ENCODE assay signal across 13 cellular contexts in the genomic region with DNA sequence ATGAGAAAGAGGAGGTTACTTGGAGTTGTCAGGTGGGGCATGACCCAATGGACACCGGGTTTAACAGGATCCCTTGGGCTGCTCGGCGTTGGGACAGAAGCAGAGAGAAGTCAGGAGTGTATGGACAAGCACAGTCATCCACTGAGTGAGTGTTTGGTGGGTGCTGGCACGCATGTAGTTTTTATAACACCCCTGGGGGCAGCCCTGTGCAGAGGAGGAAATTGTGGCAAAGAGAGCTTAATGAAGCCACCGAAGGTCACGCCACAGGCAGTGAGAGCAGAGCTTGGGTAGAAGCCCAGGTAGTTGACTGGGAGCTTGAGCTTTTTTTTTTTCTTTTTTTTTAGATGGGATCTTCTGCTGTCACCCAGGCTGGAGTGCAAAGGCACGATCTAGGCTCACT. TPM values are rescaled to one million over a fixed set of nuclear protein-coding genes. Genes with fewer than 3 reads are reported as not detected.
DNase-seq lines count a peak whose midpoint lies in the region; ATAC-seq and TF ChIP-seq lines count a peak whose summit lies in the region.
"Had no signal": no experiment of that assay in that cellular context is flagged by ENCODE, and none has a peak within 500 bp of the region (broad histone marks: within the 10 kb centered on the region; RNA-seq: fewer than 3 reads in every experiment).

No MANE protein-coding gene starts in this region.

- H3K4me1 ChIP-seq in MM.1S (ENCODE audit: low read length) (peaks cover 21% of the 10 kb centered on the region), thymus (ENCODE audit: control insufficient read depth, insufficient read depth, low read length) (peaks cover 22% of the 10 kb centered on the region)

- peaks cover 22% of the 10 kb centered on the region for H3K27me3 Mint-ChIP-seq in activated naive CD4-positive, alpha-beta T cell treated with anti-CD3 and anti-CD28 coated beads, Interleukin-2, amount 10 ng/mL, durations not matched to agents 7 days and 5 days
- H3K27me3 Mint-ChIP-seq in activated naive CD8-positive, alpha-beta T cell treated with anti-CD3 and anti-CD28 coated beads, Interleukin-2, amount 50 U/mL, for 24 hours: no peaks in the 10 kb centered on the region

- H3K27ac ChIP-seq in MM.1S (ENCODE audit: low read length) (peak overlapping the region; percentile 96), thymus (ENCODE audit: low read depth) (peak overlapping the region; percentile 18)
- H3K27ac ChIP-seq: upper lobe of left lung had no signal

- CTCF ChIA-PET in activated naive CD4-positive, alpha-beta T cell treated with anti-CD3 and anti-CD28 coated beads, Interleukin-2, amount 10 ng/mL, durations not matched to agents 7 days and 5 days (lab: Charles Lee): interaction anchor here (1.1 to 1.6 kb wide), 3 partner anchors 9 to 47 kb away, joined by 3 to 6 read pairs (median 3); no protein-coding TSS in a partner anchor

- WGBS in thymus: 52% methylated on average over 7 of the region's 7 CpGs

- H3K27me3 ChIP-seq in MM.1S (replicated peaks; ENCODE audit: insufficient read depth, low read length): no peaks in the 10 kb centered on the region
- H3K27me3 ChIP-seq in thymus (ENCODE audit: control insufficient read depth, insufficient read depth): no peaks in the 10 kb centered on the region
- H3K27me3 ChIP-seq: upper lobe of left lung had no signal

- peak overlapping the region; percentile 88 for H3K4me2 ChIP-seq in MM.1S (ENCODE audit: low read depth, low read length)

- H3K27ac Mint-ChIP-seq in activated naive CD4-positive, alpha-beta T cell treated with anti-CD3 and anti-CD28 coated beads, Interleukin-2, amount 10 ng/mL, durations not matched to agents 7 days and 5 days: no peak overlapping the region
- peak overlapping the region; percentile 1 for H3K27ac Mint-ChIP-seq in activated naive CD8-positive, alpha-beta T cell treated with anti-CD3 and anti-CD28 coated beads, Interleukin-2, amount 50 U/mL, for 24 hours
- H3K27ac Mint-ChIP-seq: dendritic cell treated with granulocyte-macrophage colony-stimulating factor and Interleukin-4, amounts not matched to agents 40 ng/mL and 50 ng/mL, for 4 days had no signal

- ATAC-seq in activated naive CD8-positive, alpha-beta T cell treated with anti-CD3 and anti-CD28 coated beads, Interleukin-2, amount 50 U/mL, for 24 hours: peak; percentile 73

- TF ChIP-seq CTCF in MM.1S (IDR thresholded peaks at IDR 0.05; ENCODE audit: low read length): peak; percentile 35

- H3K9me2 ChIP-seq in MM.1S (replicated peaks; ENCODE audit: insufficient read depth, low read length): no peaks in the 10 kb centered on the region

- no peaks in the 10 kb centered on the region for H4K20me1 ChIP-seq in MM.1S (ENCODE audit: insufficient read depth, low read length)

- peak overlapping the region; percentile 71 for H2AFZ ChIP-seq in MM.1S (ENCODE audit: low read length)

- peaks cover 15% of the 10 kb centered on the region for H3F3A ChIP-seq in MM.1S (ENCODE audit: insufficient read depth, low read length)

- H3K9me3 ChIP-seq in MM.1S (replicated peaks; ENCODE audit: insufficient read depth, low read length): no peaks in the 10 kb centered on the region
- H3K9me3 ChIP-seq in thymus (ENCODE audit: control insufficient read depth): no peaks in the 10 kb centered on the region
- H3K9me3 ChIP-seq: upper lobe of left lung had no signal

- no peaks in the 10 kb centered on the region for H3K9me3 Mint-ChIP-seq in activated naive CD4-positive, alpha-beta T cell treated with anti-CD3 and anti-CD28 coated beads, Interleukin-2, amount 10 ng/mL, durations not matched to agents 7 days and 5 days
- H3K9me3 Mint-ChIP-seq in activated naive CD8-positive, alpha-beta T cell treated with anti-CD3 and anti-CD28 coated beads, Interleukin-2, amount 50 U/mL, for 24 hours: no peaks in the 10 kb centered on the region
- H3K9me3 Mint-ChIP-seq: dendritic cell treated with granulocyte-macrophage colony-stimulating factor and Interleukin-4, amounts not matched to agents 40 ng/mL and 50 ng/mL, for 4 days; neural crest cell had no signal

- H3K4me3 ChIP-seq in MM.1S (ENCODE audit: low read length) (peak overlapping the region; percentile 55), thymus (ENCODE audit: low read length) (no peak overlapping the region)
- H3K4me3 ChIP-seq: upper lobe of left lung had no signal

- DNase-seq in activated naive CD4-positive, alpha-beta T cell treated with anti-CD3 and anti-CD28 coated beads, Interleukin-2, amount 10 ng/mL, durations not matched to agents 7 days and 5 days: peak; percentile 55
- DNase-seq in activated naive CD4-positive, alpha-beta T cell treated with anti-CD3 and anti-CD28 coated beads, Interleukin-2, amount 50 U/mL, for 16 hours: no peak
- DNase-seq in MM.1S (peak; percentile 90), anterior cingulate cortex (lab: John Stamatoyannopoulos, UW) (no peak), cortex of kidney (lab: John Stamatoyannopoulos, UW) (no peak), NCI-H1105 (lab: John Stamatoyannopoulos, UW) (no peak)
- peak; percentile 45 for DNase-seq in activated naive CD8-positive, alpha-beta T cell treated with anti-CD3 and anti-CD28 coated beads, Interleukin-2, amount 50 U/mL, for 24 hours
- DNase-seq: activated naive CD4-positive, alpha-beta T cell; NCI-H2227 treated with DMSO at 0.1 percent for 48 hours; upper lobe of left lung had no signal

- no peaks in the 10 kb centered on the region for H3K79me2 ChIP-seq in MM.1S (ENCODE audit: low read length)

- H3K4me1 Mint-ChIP-seq in activated naive CD4-positive, alpha-beta T cell treated with anti-CD3 and anti-CD28 coated beads, Interleukin-2, amount 10 ng/mL, durations not matched to agents 7 days and 5 days: peaks cover 47% of the 10 kb centered on the region
- peaks cover 37% of the 10 kb centered on the region for H3K4me1 Mint-ChIP-seq in activated naive CD8-positive, alpha-beta T cell treated with anti-CD3 and anti-CD28 coated beads, Interleukin-2, amount 50 U/mL, for 24 hours

- H3K36me3 ChIP-seq in MM.1S (replicated peaks; ENCODE audit: insufficient read depth, low read length): no peaks in the 10 kb centered on the region
- no peaks in the 10 kb centered on the region for H3K36me3 ChIP-seq in thymus (ENCODE audit: control insufficient read depth, insufficient read depth)
- H3K36me3 ChIP-seq: upper lobe of left lung had no signal

- H3K4me3 Mint-ChIP-seq in activated naive CD4-positive, alpha-beta T cell treated with anti-CD3 and anti-CD28 coated beads, Interleukin-2, amount 10 ng/mL, durations not matched to agents 7 days and 5 days: no peak overlapping the region
- H3K4me3 Mint-ChIP-seq in activated naive CD8-positive, alpha-beta T cell treated with anti-CD3 and anti-CD28 coated beads, Interleukin-2, amount 50 U/mL, for 24 hours: no peak overlapping the region
- H3K4me3 Mint-ChIP-seq: dendritic cell treated with granulocyte-macrophage colony-stimulating factor and Interleukin-4, amounts not matched to agents 40 ng/mL and 50 ng/mL, for 4 days; neural crest cell had no signal

- H3K36me3 Mint-ChIP-seq in activated naive CD4-positive, alpha-beta T cell treated with anti-CD3 and anti-CD28 coated beads, Interleukin-2, amount 10 ng/mL, durations not matched to agents 7 days and 5 days: no peaks in the 10 kb centered on the region
- H3K36me3 Mint-ChIP-seq in activated naive CD8-positive, alpha-beta T cell treated with anti-CD3 and anti-CD28 coated beads, Interleukin-2, amount 50 U/mL, for 24 hours (ENCODE audit: low read depth): no peaks in the 10 kb centered on the region

- peak overlapping the region; percentile 64 for H3K9ac ChIP-seq in MM.1S (ENCODE audit: low read length)

RNA-seq across cellular contexts. Expression of a gene that starts 43.2 kb away (rescaled TPM):
- polyA plus RNA-seq in thymus: 13.7 TPM

Comparison
In these comparisons a context has a peak if more than half of its experiments do, and no peak if none do; other contexts are left out.
1. DNase-seq: peak in activated naive CD4-positive, alpha-beta T cell treated with anti-CD3 and anti-CD28 coated beads, Interleukin-2, amount 10 ng/mL, durations not matched to agents 7 days and 5 days (single experiment), MM.1S (single experiment) and activated naive CD8-positive, alpha-beta T cell treated with anti-CD3 and anti-CD28 coated beads, Interleukin-2, amount 50 U/mL, for 24 hours (single experiment); none in activated naive CD4-positive, alpha-beta T cell treated with anti-CD3 and anti-CD28 coated beads, Interleukin-2, amount 50 U/mL, for 16 hours (single experiment), anterior cingulate cortex (0 of 58), cortex of kidney (single experiment) and NCI-H1105 (single experiment).